8 cellular contexts compared by ENCODE assay signal in the genomic region with DNA sequence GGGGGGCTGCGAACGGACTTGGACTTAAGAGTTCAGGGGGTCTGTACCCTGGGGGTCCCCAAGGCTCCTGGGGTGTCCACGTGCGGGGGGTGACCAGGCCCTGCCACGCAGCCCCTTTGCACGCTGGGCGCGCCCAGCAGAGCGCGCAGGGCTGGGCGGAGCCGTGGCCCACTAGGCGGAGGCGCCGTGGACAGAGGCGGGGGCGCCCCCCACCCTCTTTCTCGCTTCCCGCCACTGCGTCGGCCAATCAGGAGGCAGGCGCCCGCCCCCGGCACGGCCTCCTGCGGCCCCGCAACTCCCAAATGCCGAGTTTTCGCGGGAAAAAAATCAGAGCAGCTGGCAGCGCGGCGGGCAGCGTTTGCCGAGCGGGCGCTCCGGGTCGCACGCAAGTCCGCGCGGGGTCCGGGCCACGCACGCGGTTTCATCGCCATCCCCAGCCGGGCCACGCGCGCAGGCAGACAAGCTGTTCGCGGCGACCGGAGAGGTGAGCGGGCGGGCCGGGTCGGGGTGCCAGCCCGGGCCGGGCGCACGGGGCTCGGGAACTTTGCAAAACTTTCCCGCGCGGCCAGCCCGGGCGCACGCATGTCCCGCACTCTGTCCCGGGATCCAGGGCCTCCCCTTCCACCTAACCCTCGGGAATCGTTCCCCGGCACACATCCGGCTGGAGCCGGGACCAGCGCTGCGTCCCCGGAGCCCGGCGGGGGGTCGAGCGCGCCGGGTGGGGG. TPM values are rescaled to one million over a fixed set of nuclear protein-coding genes. Genes with fewer than 3 reads are reported as not detected.
DNase-seq lines count a peak whose midpoint lies in the region; ATAC-seq and TF ChIP-seq lines count a peak whose summit lies in the region.

A gene (plus strand): TSS at position 330 of the 725 bp plus-strand sequence. CDS start 1,385 bp downstream, outside the sequence.

- peak; percentile 78 for ATAC-seq in DND-41 (ENCODE audit: insufficient read depth, low read depth)
- ATAC-seq in GM21786 (IDR thresholded peaks at IDR 0.05; ENCODE audit: unreplicated experiment): peak; percentile 16
- ATAC-seq in activated B cell treated with CpG ODN at 0.5 μM for 24 hours (ENCODE audit: low read depth): peak; percentile 1
- no peak for ATAC-seq in psoas muscle
- ATAC-seq in HG03378 (IDR thresholded peaks at IDR 0.05; ENCODE audit: unreplicated experiment): no peak

- peak within 1 kb of the TSS; percentile 92 for H3K9ac ChIP-seq in DND-41 (ENCODE audit: low read depth, low read length)

- POLR2A ChIA-PET in activated B cell treated with CpG ODN at 0.5 μM for 24 hours (lab: Charles Lee): no interaction called here

- intact Hi-C loops in activated B cell treated with CpG ODN at 0.5 μM for 24 hours (cut with micrococcal nuclease) (no loop called here), esophagus muscularis mucosa (cut with DNase I) (no loop called here), psoas muscle (cut with DNase I) (no loop called here)

- H3K36me3 ChIP-seq in DND-41 (ENCODE audit: insufficient read depth, low read length) (peaks cover 41% of the 10 kb centered on the region), esophagus muscularis mucosa (no peaks in the 10 kb centered on the region), psoas muscle (ENCODE audit: insufficient read depth in 1 of 2, low read depth in 1 of 2) (no peaks in the 10 kb centered on the region)

- no peaks in the 10 kb centered on the region for H3K9me3 ChIP-seq in DND-41 (ENCODE audit: insufficient read depth, low read length, severe bottlenecking)
- no peaks in the 10 kb centered on the region for H3K9me3 ChIP-seq in esophagus muscularis mucosa
- no peaks in the 10 kb centered on the region for H3K9me3 ChIP-seq in psoas muscle

- peak within 1 kb of the TSS; percentile 70 for H2AFZ ChIP-seq in DND-41 (ENCODE audit: low read depth, low read length)

- peaks cover 45% of the 10 kb centered on the region for H3K79me2 ChIP-seq in DND-41 (ENCODE audit: insufficient read depth, low read length)

- peak within 1 kb of the TSS; percentile 95 for H3K4me2 ChIP-seq in DND-41 (ENCODE audit: insufficient read depth, low read length)

- no peaks in the 10 kb centered on the region for H3K36me3 Mint-ChIP-seq in activated B cell treated with CpG ODN at 0.5 μM for 24 hours (ENCODE audit: low read depth)

- H3K4me3 Mint-ChIP-seq in activated B cell treated with CpG ODN at 0.5 μM for 24 hours: peak within 1 kb of the TSS; percentile 82

- TF ChIP-seq CTCF in DND-41 (IDR thresholded peaks at IDR 0.05; ENCODE audit: borderline replicate concordance, extremely low read depth, low read length, poor library complexity, severe bottlenecking): no peak
- TF ChIP-seq CTCF in activated B cell treated with CpG ODN at 0.5 μM for 24 hours (IDR thresholded peaks at IDR 0.05): no peak
- TF ChIP-seq CTCF in esophagus muscularis mucosa (IDR thresholded peaks at IDR 0.05): no peak
- no peak for TF ChIP-seq CTCF in psoas muscle (IDR thresholded peaks at IDR 0.05)

- no peaks in the 10 kb centered on the region for H3K27me3 Mint-ChIP-seq in activated B cell treated with CpG ODN at 0.5 μM for 24 hours

- peak within 1 kb of the TSS; percentile 35 for H3K27ac Mint-ChIP-seq in activated B cell treated with CpG ODN at 0.5 μM for 24 hours

- H3K4me1 ChIP-seq in DND-41 (ENCODE audit: insufficient read depth, low read length): peaks cover 44% of the 10 kb centered on the region
- H3K4me1 ChIP-seq in esophagus muscularis mucosa: peaks cover 17 to 34% (median 32%) of the 10 kb centered on the region in 4 donors
- H3K4me1 ChIP-seq in psoas muscle: peaks cover 19% of the 10 kb centered on the region

- H3K4me1 Mint-ChIP-seq in activated B cell treated with CpG ODN at 0.5 μM for 24 hours: peaks cover 49% of the 10 kb centered on the region

- no peaks in the 10 kb centered on the region for H3K9me3 Mint-ChIP-seq in activated B cell treated with CpG ODN at 0.5 μM for 24 hours

- no peak for TF ChIP-seq EP300 in esophagus muscularis mucosa (IDR thresholded peaks at IDR 0.05)

- CTCF ChIA-PET in activated B cell treated with CpG ODN at 0.5 μM for 24 hours (lab: Charles Lee): no interaction called here

- WGBS in esophagus muscularis mucosa: no CpG with 5 or more reads among the region's 87 CpGs
- 3 to 7% (median 5%) methylated on average over 56 to 87 of the region's 87 CpGs for WGBS in psoas muscle, 3 donors

- TF ChIP-seq POLR2A in esophagus muscularis mucosa (IDR thresholded peaks at IDR 0.05; ENCODE audit: low read depth): no peak

- H3K4me3 ChIP-seq in DND-41 (ENCODE audit: low read depth in 1 of 2, low read length in 2 of 2): peak within 1 kb of the TSS; percentile 29 to 61
- peak within 1 kb of the TSS; percentile 62 to 93 (median 72) for H3K4me3 ChIP-seq in esophagus muscularis mucosa
- H3K4me3 ChIP-seq in psoas muscle: peak within 1 kb of the TSS; percentile 79

- H3K27me3 ChIP-seq in DND-41 (ENCODE audit: insufficient read depth, low read length, poor library complexity) (no peaks in the 10 kb centered on the region), esophagus muscularis mucosa (peaks cover 0 to 24% (median 8%) of the 10 kb centered on the region in 4 donors), psoas muscle (ENCODE audit: insufficient read depth in 3 of 3, low read length in 2 of 3) (no peaks in the 10 kb centered on the region)

- peaks cover 41% of the 10 kb centered on the region for H4K20me1 ChIP-seq in DND-41 (ENCODE audit: insufficient read depth, low read length)

- H3K27ac ChIP-seq in DND-41 (ENCODE audit: low read length) (peak within 1 kb of the TSS; percentile 88), esophagus muscularis mucosa (replicated peaks in 1 of 4) (no peak within 1 kb of the TSS), psoas muscle (no peak within 1 kb of the TSS)

- peak; percentile 93 for DNase-seq in DND-41
- peak; percentile 24 for DNase-seq in NCI-H146 treated with DMSO at 0.1 percent for 48 hours (lab: John Stamatoyannopoulos, UW; ENCODE audit: unreplicated experiment)
- no peak for DNase-seq in activated B cell treated with CpG ODN at 0.5 μM for 24 hours
- no peak for DNase-seq in esophagus muscularis mucosa (ENCODE audit: extremely low spot score)
- DNase-seq in psoas muscle: no peak
- no peak for DNase-seq in NCI-H2029 (lab: John Stamatoyannopoulos, UW)

RNA-seq across cellular contexts. Expression of the gene that starts here (rescaled TPM):
- 6.5 and 7.8 TPM in 2 replicates for total RNA-seq in activated B cell treated with CpG ODN at 0.5 μM for 24 hours
- 1 to 10 TPM in 1 of 4 donors, under 1 TPM in 3; 0.33 to 1.2 (median 0.64) TPM for total RNA-seq in esophagus muscularis mucosa
- total RNA-seq in psoas muscle: 1 to 10 TPM in 1 of 4 donors, under 1 TPM in 3; 0.17 to 1.8 (median 0.43) TPM
- 1 to 10 TPM in 1 of 3 donors, under 1 TPM in 2; 0.22 to 1.9 (median 0.27) TPM for polyA plus RNA-seq in psoas muscle

Comparison
In these comparisons a context has a peak if more than half of its experiments do, and no peak if none do; other contexts are left out.
1. ATAC-seq: peak in DND-41 (single experiment), GM21786 (single experiment) and activated B cell treated with CpG ODN at 0.5 μM for 24 hours (single experiment); none in psoas muscle (0 of 4) and HG03378 (single experiment).
2. DNase-seq: peak in DND-41 (single experiment) and NCI-H146 treated with DMSO at 0.1 percent for 48 hours (single experiment); none in activated B cell treated with CpG ODN at 0.5 μM for 24 hours (single experiment), esophagus muscularis mucosa (single experiment), psoas muscle (0 of 2) and NCI-H2029 (single experiment).
3. Peak in every context shown above with its lines, with median percentiles within 50 percentile points of each other: H3K4me3 ChIP-seq.